Comparison of ENCODE assay signal across 16 cellular contexts in the genomic region with DNA sequence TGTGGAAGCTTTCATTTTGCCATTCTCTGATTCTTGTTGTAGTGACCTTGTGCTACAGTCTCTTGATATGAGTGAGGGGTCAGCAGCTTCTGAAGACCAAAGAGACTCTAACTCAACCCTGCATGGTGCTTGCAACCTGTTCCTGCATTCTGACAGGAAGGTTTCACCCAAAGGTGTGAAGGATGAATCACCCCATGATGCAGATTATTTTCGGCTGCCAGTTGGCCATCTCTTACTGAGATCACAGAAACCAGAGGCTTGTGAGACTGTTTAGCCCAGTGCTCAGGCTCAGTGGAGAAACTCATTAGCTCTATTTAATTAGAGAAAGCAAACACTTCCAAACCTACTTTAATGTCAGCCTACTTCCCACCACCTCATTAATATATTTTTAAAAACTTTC. TPM values are rescaled to one million over a fixed set of nuclear protein-coding genes. Genes with fewer than 3 reads are reported as not detected.
DNase-seq lines count a peak whose midpoint lies in the region; FAIRE-seq and TF ChIP-seq lines count a peak whose summit lies in the region.
"Had no signal": no experiment of that assay in that cellular context is flagged by ENCODE, and none has a peak within 500 bp of the region (broad histone marks: within the 10 kb centered on the region; RNA-seq: fewer than 3 reads in every experiment).

No MANE protein-coding gene starts in this region.

- H3K4me1 ChIP-seq in Caco-2, result no peaks in the 10 kb centered on the region

- peaks cover 3% of the 10 kb centered on the region for H3K27me3 Mint-ChIP-seq in activated naive CD4-positive, alpha-beta T cell treated with anti-CD3 and anti-CD28 coated beads for 36 hours (ENCODE audit: low read depth)
- peaks cover 18% of the 10 kb centered on the region for H3K27me3 Mint-ChIP-seq in activated CD4-positive, alpha-beta T cell treated with anti-CD3 and anti-CD28 coated beads, Interleukin-2, amount 10 ng/mL, durations not matched to agents 24 days and 14 days
- H3K27me3 Mint-ChIP-seq in Caco-2 (ENCODE audit: insufficient read depth, unreplicated experiment), result no peaks in the 10 kb centered on the region

- H3K36me3 Mint-ChIP-seq in activated naive CD4-positive, alpha-beta T cell treated with anti-CD3 and anti-CD28 coated beads for 36 hours (ENCODE audit: low read depth), result no peaks in the 10 kb centered on the region
- no peaks in the 10 kb centered on the region for H3K36me3 Mint-ChIP-seq in activated CD4-positive, alpha-beta T cell treated with anti-CD3 and anti-CD28 coated beads, Interleukin-2, amount 10 ng/mL, durations not matched to agents 24 days and 14 days (ENCODE audit: low read depth)
- H3K36me3 Mint-ChIP-seq in Caco-2 (ENCODE audit: insufficient read depth, unreplicated experiment), result no peaks in the 10 kb centered on the region
- H3K36me3 Mint-ChIP-seq: naive B cell had no signal

- H3K4me1 Mint-ChIP-seq in activated naive CD4-positive, alpha-beta T cell treated with anti-CD3 and anti-CD28 coated beads for 36 hours (ENCODE audit: low read depth), result peaks cover 12% of the 10 kb centered on the region
- H3K4me1 Mint-ChIP-seq in activated CD4-positive, alpha-beta T cell treated with anti-CD3 and anti-CD28 coated beads, Interleukin-2, amount 10 ng/mL, durations not matched to agents 24 days and 14 days, result peaks cover 30% of the 10 kb centered on the region
- H3K4me1 Mint-ChIP-seq in Caco-2 (ENCODE audit: low read depth, unreplicated experiment), result peaks cover 2% of the 10 kb centered on the region

- intact Hi-C loops in activated naive CD4-positive, alpha-beta T cell treated with anti-CD3 and anti-CD28 coated beads for 36 hours (cut with micrococcal nuclease), result loop anchor here (5.0 to 10.0 kb wide), 4 partner anchors 480 to 805 kb away; no protein-coding TSS in a partner anchor
- intact Hi-C loops in activated CD4-positive, alpha-beta T cell treated with anti-CD3 and anti-CD28 coated beads, Interleukin-2, amount 10 ng/mL, durations not matched to agents 24 days and 14 days (cut with micrococcal nuclease), result loop anchor here (10.0 kb wide), 2 partner anchors 738 to 838 kb away; no protein-coding TSS in a partner anchor
- intact Hi-C loops in Caco-2 (cut with micrococcal nuclease; ENCODE audit: unreplicated experiment), result loop anchor here (5.0 kb wide), 1 partner anchor 165 kb away; no protein-coding TSS in a partner anchor

- H3K36me3 ChIP-seq in bronchial epithelial cell (ENCODE audit: control insufficient read depth, insufficient read depth, low read length) (no peaks in the 10 kb centered on the region), Caco-2 (ENCODE audit: control insufficient read depth, insufficient read depth, low read length) (no peaks in the 10 kb centered on the region)
- H3K36me3 ChIP-seq: left lung, upper lobe of left lung had no signal

- no peak overlapping the region for H3K4me3 Mint-ChIP-seq in activated naive CD4-positive, alpha-beta T cell treated with anti-CD3 and anti-CD28 coated beads for 36 hours
- H3K4me3 Mint-ChIP-seq in activated CD4-positive, alpha-beta T cell treated with anti-CD3 and anti-CD28 coated beads, Interleukin-2, amount 10 ng/mL, durations not matched to agents 24 days and 14 days, result no peak overlapping the region
- no peak overlapping the region for H3K4me3 Mint-ChIP-seq in Caco-2 (ENCODE audit: unreplicated experiment)
- H3K4me3 Mint-ChIP-seq: naive B cell had no signal

- no peaks in the 10 kb centered on the region for H3K9me3 ChIP-seq in Caco-2
- H3K9me3 ChIP-seq: left lung, upper lobe of left lung had no signal

- no peak overlapping the region for H3K27ac Mint-ChIP-seq in activated naive CD4-positive, alpha-beta T cell treated with anti-CD3 and anti-CD28 coated beads for 36 hours
- no peak overlapping the region for H3K27ac Mint-ChIP-seq in activated CD4-positive, alpha-beta T cell treated with anti-CD3 and anti-CD28 coated beads, Interleukin-2, amount 10 ng/mL, durations not matched to agents 24 days and 14 days
- no peak overlapping the region for H3K27ac Mint-ChIP-seq in Caco-2 (ENCODE audit: unreplicated experiment)
- H3K27ac Mint-ChIP-seq: naive B cell had no signal

- H3K9me3 Mint-ChIP-seq in activated naive CD4-positive, alpha-beta T cell treated with anti-CD3 and anti-CD28 coated beads for 36 hours, result no peaks in the 10 kb centered on the region
- H3K9me3 Mint-ChIP-seq in activated CD4-positive, alpha-beta T cell treated with anti-CD3 and anti-CD28 coated beads, Interleukin-2, amount 10 ng/mL, durations not matched to agents 24 days and 14 days, result no peaks in the 10 kb centered on the region
- no peaks in the 10 kb centered on the region for H3K9me3 Mint-ChIP-seq in Caco-2 (ENCODE audit: unreplicated experiment)
- H3K9me3 Mint-ChIP-seq: naive B cell had no signal

- peak; percentile 61 for DNase-seq in activated naive CD4-positive, alpha-beta T cell treated with anti-CD3 and anti-CD28 coated beads for 36 hours
- no peak for DNase-seq in activated naive CD4-positive, alpha-beta T cell treated with anti-CD3 and anti-CD28 coated beads, Interleukin-2, amount 50 U/mL, for 16 hours
- DNase-seq in activated CD4-positive, alpha-beta T cell treated with anti-CD3 and anti-CD28 coated beads, Interleukin-2, amount 10 ng/mL, durations not matched to agents 24 days and 14 days, result peak; percentile 70
- DNase-seq in bronchial epithelial cell (ENCODE audit: low read depth), result peak; percentile 46
- peak; percentile 10 to 11 for DNase-seq in stimulated activated CD8-positive, alpha-beta memory T cell treated with anti-CD3 and anti-CD28 coated beads, Interleukin-15, amount 100 ng/mL, for 48 hours (ENCODE audit: low read depth in 2 of 2)
- DNase-seq in amygdala (lab: John Stamatoyannopoulos, UW), result no peak
- no peak for DNase-seq in Caco-2
- DNase-seq in HUDEP-2 (lab: John Stamatoyannopoulos, UW; ENCODE audit: unreplicated experiment in 76 of 76), result no peak
- DNase-seq: dermis blood vessel endothelial cell, hypothalamus, left lung, naive B cell, NCI-H2227 treated with DMSO at 0.1 percent for 48 hours, T1000, upper lobe of left lung had no signal

- no peak overlapping the region for H3K4me3 ChIP-seq in bronchial epithelial cell (ENCODE audit: low read depth, low read length)
- no peak overlapping the region for H3K4me3 ChIP-seq in Caco-2 (ENCODE audit: low read depth, low read length)
- H3K4me3 ChIP-seq: left lung, upper lobe of left lung had no signal

- FAIRE-seq in bronchial epithelial cell (lab: Jason Lieb, UNC), result no peak
- FAIRE-seq: GM18507 had no signal

- CTCF ChIA-PET in activated naive CD4-positive, alpha-beta T cell treated with anti-CD3 and anti-CD28 coated beads for 36 hours (lab: Charles Lee), result interaction anchor here (0.7 to 2.4 kb wide), 6 partner anchors 101 to 1402 kb away, joined by 3 to 10 read pairs (median 3); no protein-coding TSS in a partner anchor
- CTCF ChIA-PET in Caco-2 (lab: Charles Lee), result no interaction called here

- no TSS peak for BruUV-seq in Caco-2 (replicated peaks; lab: Mats Ljungman, UMichigan)

- POLR2A ChIA-PET in Caco-2 (lab: Charles Lee), result no interaction called here

- H3K27me3 ChIP-seq in bronchial epithelial cell (ENCODE audit: control insufficient read depth, insufficient read depth, low read length) (no peaks in the 10 kb centered on the region), Caco-2 (replicated peaks; ENCODE audit: control insufficient read depth, insufficient read depth, low read length) (no peaks in the 10 kb centered on the region)
- H3K27me3 ChIP-seq: left lung, upper lobe of left lung had no signal

- TF ChIP-seq CTCF in bronchial epithelial cell (IDR thresholded peaks at IDR 0.05; ENCODE audit: insufficient read depth, low read length, severe bottlenecking) (no peak), Caco-2 (IDR thresholded peaks at IDR 0.05; ENCODE audit: insufficient read depth in 1 of 2, low read depth in 1 of 2, low read length in 1 of 2, severe bottlenecking in 1 of 2, unreplicated experiment in 1 of 2) (no peak)

RNA-seq across cellular contexts. Expression of a gene that starts 29.2 kb away (rescaled TPM):
- 1 to 10 TPM in 1 of 2 experiments, under 1 TPM in 1; 0.55 to 1.0 TPM for total RNA-seq in activated naive CD4-positive, alpha-beta T cell treated with anti-CD3 and anti-CD28 coated beads for 36 hours
- 25.9 and 29.7 TPM in 2 replicates for total RNA-seq in activated CD4-positive, alpha-beta T cell treated with anti-CD3 and anti-CD28 coated beads, Interleukin-2, amount 10 ng/mL, durations not matched to agents 24 days and 14 days
- total RNA-seq in bronchial epithelial cell, result 1.6 and 2.4 TPM in 2 replicates
- total RNA-seq in Caco-2 (2022), result 1.5 and 1.6 TPM in 2 replicates
- total RNA-seq: dermis blood vessel endothelial cell had no signal

Comparison
In these comparisons a context has a peak if more than half of its experiments do, and no peak if none do; other contexts are left out.
1. DNase-seq: peak in activated naive CD4-positive, alpha-beta T cell treated with anti-CD3 and anti-CD28 coated beads for 36 hours (single experiment), activated CD4-positive, alpha-beta T cell treated with anti-CD3 and anti-CD28 coated beads, Interleukin-2, amount 10 ng/mL, durations not matched to agents 24 days and 14 days (single experiment), bronchial epithelial cell (single experiment) and stimulated activated CD8-positive, alpha-beta memory T cell treated with anti-CD3 and anti-CD28 coated beads, Interleukin-15, amount 100 ng/mL, for 48 hours (2 of 2); none in activated naive CD4-positive, alpha-beta T cell treated with anti-CD3 and anti-CD28 coated beads, Interleukin-2, amount 50 U/mL, for 16 hours (single experiment), amygdala (0 of 56), Caco-2 (0 of 2) and HUDEP-2 (0 of 76).